8 cellular contexts compared by ENCODE assay signal in genomic region chr14:75002392-75003249, GRCh38. TPM values are rescaled to one million over a fixed set of nuclear protein-coding genes. Genes with fewer than 3 reads are reported as not detected.
DNase-seq lines count a peak whose midpoint lies in the region; ATAC-seq lines count a peak whose summit lies in the region.

TSS of gene EIF2B2 (plus strand) at chr14:75002921. CDS start at chr14:75002991, 70 bp downstream.

- no CpG with 5 or more reads among the region's 66 CpGs for WGBS in mesendoderm (ENCODE audit: extremely low coverage, insufficient coverage, low lambda C conversion rate)

- H3K36me3 Mint-ChIP-seq in activated CD8-positive, alpha-beta memory T cell treated with anti-CD3 and anti-CD28 coated beads, Interleukin-2, amount 10 ng/mL, durations not matched to agents 7 days and 5 days, result peaks cover 41% of the 10 kb centered on the region

- H4K8ac ChIP-seq in mesendoderm (ENCODE audit: low read depth, low read length), result no peak within 1 kb of the TSS

- H3K4me3 ChIP-seq in NT2/D1 (ENCODE audit: insufficient read length, low read depth) (peak within 1 kb of the TSS; percentile 95), endocrine pancreas (ENCODE audit: control insufficient read depth, insufficient read depth, low read length) (peak within 1 kb of the TSS; percentile 76), mesendoderm (ENCODE audit: low read length) (peak within 1 kb of the TSS; percentile 97)

- peaks cover 36% of the 10 kb centered on the region for H3K36me3 ChIP-seq in NT2/D1 (ENCODE audit: insufficient read depth, insufficient read length, low read length)
- peaks cover 2% of the 10 kb centered on the region for H3K36me3 ChIP-seq in endocrine pancreas (ENCODE audit: control insufficient read depth, insufficient read depth, low read length)
- peaks cover 5% of the 10 kb centered on the region for H3K36me3 ChIP-seq in mesendoderm (ENCODE audit: control insufficient read depth, insufficient read depth, low read length)

- no peak within 1 kb of the TSS for H2BK15ac ChIP-seq in mesendoderm (replicated peaks; ENCODE audit: low read depth)

- no peaks in the 10 kb centered on the region for H3K9me3 Mint-ChIP-seq in activated CD8-positive, alpha-beta memory T cell treated with anti-CD3 and anti-CD28 coated beads, Interleukin-2, amount 10 ng/mL, durations not matched to agents 7 days and 5 days (ENCODE audit: low read depth)

- no peaks in the 10 kb centered on the region for H3K27me3 Mint-ChIP-seq in activated CD8-positive, alpha-beta memory T cell treated with anti-CD3 and anti-CD28 coated beads, Interleukin-2, amount 10 ng/mL, durations not matched to agents 7 days and 5 days

- H3K27me3 ChIP-seq in NT2/D1 (ENCODE audit: insufficient read depth, insufficient read length) (no peaks in the 10 kb centered on the region), endocrine pancreas (ENCODE audit: control insufficient read depth, insufficient read depth, low read length) (no peaks in the 10 kb centered on the region), mesendoderm (ENCODE audit: insufficient read depth, low read length, poor library complexity) (no peaks in the 10 kb centered on the region)

- H3K4ac ChIP-seq in mesendoderm (ENCODE audit: low read depth, low read length), result no peak within 1 kb of the TSS

- H3K23ac ChIP-seq in mesendoderm (ENCODE audit: low read length), result no peak within 1 kb of the TSS

- no peak within 1 kb of the TSS for H3K18ac ChIP-seq in mesendoderm (ENCODE audit: low read length)

- peak within 1 kb of the TSS; percentile 92 for H3K27ac Mint-ChIP-seq in activated CD8-positive, alpha-beta memory T cell treated with anti-CD3 and anti-CD28 coated beads, Interleukin-2, amount 10 ng/mL, durations not matched to agents 7 days and 5 days

- DNase-seq in COR-L47 (lab: John Stamatoyannopoulos, UW), result peak; percentile 98
- DNase-seq in HUDEP-2 (lab: John Stamatoyannopoulos, UW; ENCODE audit: unreplicated experiment in 76 of 76), result peak; percentile 33 to 98 (median 94)
- peak; percentile 93 for DNase-seq in NT2/D1 (ENCODE audit: low read depth, low spot score)
- DNase-seq in activated CD8-positive, alpha-beta memory T cell treated with anti-CD3 and anti-CD28 coated beads, Interleukin-2, amount 10 ng/mL, durations not matched to agents 7 days and 5 days, result peak; percentile 100
- DNase-seq in mesendoderm, result peak; percentile 99
- peak; percentile 98 for DNase-seq in stimulated activated CD8-positive, alpha-beta memory T cell treated with anti-CD3 and anti-CD28 coated beads, Interleukin-15, amount 100 ng/mL, for 1 hour (ENCODE audit: low read depth)

- peak; percentile 97 for ATAC-seq in GM21381 (IDR thresholded peaks at IDR 0.05; ENCODE audit: unreplicated experiment)
- peak; percentile 98 for ATAC-seq in activated CD8-positive, alpha-beta memory T cell treated with anti-CD3 and anti-CD28 coated beads, Interleukin-2, amount 10 ng/mL, durations not matched to agents 7 days and 5 days

- peak within 1 kb of the TSS; percentile 18 for H3K27ac ChIP-seq in mesendoderm (ENCODE audit: low read depth, low read length)

- peak within 1 kb of the TSS; percentile 95 for H3K56ac ChIP-seq in mesendoderm (ENCODE audit: low read length)

- H3K9me3 ChIP-seq in NT2/D1 (ENCODE audit: insufficient read depth, low read length) (no peaks in the 10 kb centered on the region), endocrine pancreas (ENCODE audit: control insufficient read depth, low read length) (no peaks in the 10 kb centered on the region)

- CTCF ChIA-PET in activated CD8-positive, alpha-beta memory T cell treated with anti-CD3 and anti-CD28 coated beads, Interleukin-2, amount 10 ng/mL, durations not matched to agents 7 days and 5 days (lab: Charles Lee), result interaction anchor here (0.6 to 2.9 kb wide), 10 partner anchors 12 to 294 kb away, joined by 3 to 14 read pairs (median 3); partner anchors contain the start of genes ACYP1 and RPS6KL1

- peaks cover 13% of the 10 kb centered on the region for H3K79me1 ChIP-seq in mesendoderm (ENCODE audit: low read length)

- H3K4me1 ChIP-seq in NT2/D1 (ENCODE audit: insufficient read depth, insufficient read length), result peaks cover 2% of the 10 kb centered on the region
- H3K4me1 ChIP-seq in endocrine pancreas (ENCODE audit: control insufficient read depth, insufficient read depth, low read length), result peaks cover 6% of the 10 kb centered on the region
- no peaks in the 10 kb centered on the region for H3K4me1 ChIP-seq in mesendoderm (ENCODE audit: control insufficient read depth, low read depth, low read length)

- H3K9ac ChIP-seq in NT2/D1 (ENCODE audit: insufficient read length, low read depth) (peak within 1 kb of the TSS; percentile 95), endocrine pancreas (ENCODE audit: control insufficient read depth, insufficient read depth, low read length) (peak within 1 kb of the TSS; percentile 82), mesendoderm (ENCODE audit: low read length) (peak within 1 kb of the TSS; percentile 95)

- H2BK120ac ChIP-seq in mesendoderm (ENCODE audit: low read depth, low read length), result no peak within 1 kb of the TSS

- H3K4me2 ChIP-seq in mesendoderm (ENCODE audit: low read length), result peak within 1 kb of the TSS; percentile 92

- peaks cover 37% of the 10 kb centered on the region for H3K4me1 Mint-ChIP-seq in activated CD8-positive, alpha-beta memory T cell treated with anti-CD3 and anti-CD28 coated beads, Interleukin-2, amount 10 ng/mL, durations not matched to agents 7 days and 5 days

- peak within 1 kb of the TSS; percentile 95 for H3K4me3 Mint-ChIP-seq in activated CD8-positive, alpha-beta memory T cell treated with anti-CD3 and anti-CD28 coated beads, Interleukin-2, amount 10 ng/mL, durations not matched to agents 7 days and 5 days

- no peak within 1 kb of the TSS for H2BK5ac ChIP-seq in mesendoderm (ENCODE audit: low read length)

- no peak within 1 kb of the TSS for H2AK5ac ChIP-seq in mesendoderm (ENCODE audit: low read length)

- H3K79me2 ChIP-seq in mesendoderm (ENCODE audit: control insufficient read depth, insufficient read depth, low read length), result peaks cover 17% of the 10 kb centered on the region

- H4K5ac ChIP-seq in mesendoderm (ENCODE audit: low read length), result no peak within 1 kb of the TSS

RNA-seq across cellular contexts. Expression of gene EIF2B2, which starts in this region (rescaled TPM):
- total RNA-seq in activated CD8-positive, alpha-beta memory T cell treated with anti-CD3 and anti-CD28 coated beads, Interleukin-2, amount 10 ng/mL, durations not matched to agents 7 days and 5 days, result 10 to 100 TPM; 47.9 to 54.0 TPM
- polyA plus RNA-seq in mesendoderm (2013, experiment 1 of 2), result 37.3 TPM
- 37.9 TPM for polyA plus RNA-seq in mesendoderm (2013, experiment 2 of 2)

Comparison
In these comparisons a context has a peak if more than half of its experiments do, and no peak if none do; other contexts are left out.
1. Peak in every context shown above with its lines: DNase-seq, ATAC-seq, H3K4me3 ChIP-seq and H3K27ac ChIP-seq.